Comparison of ENCODE assay signal across 1 cellular context in genomic region chr7:27704407-27705199, GRCh38.
TF ChIP-seq lines count a peak whose summit lies in the region.

No MANE protein-coding gene starts in this region.

TF ChIP-seq in HEK293, 187 proteins besides CTCF, POLR2A, EP300 and RAD21:
- TF ChIP-seq ZBTB10 (tag by site-specific recombination; IDR thresholded peaks at IDR 0.05) (no peak), SP7 (tag by site-specific recombination; IDR thresholded peaks at IDR 0.05) (no peak), PRDM6 (tag by site-specific recombination; IDR thresholded peaks at IDR 0.05) (no peak), ZNF510 (tag by site-specific recombination; IDR thresholded peaks at IDR 0.05; ENCODE audit: insufficient replicate concordance) (no peak), ZNF335 (tag by site-specific recombination; conservative IDR thresholded peaks at IDR 0.05) (peak; percentile 63), ZNF701 (tag by site-specific recombination; IDR thresholded peaks at IDR 0.05) (no peak), BCL11A (tag by site-specific recombination; IDR thresholded peaks at IDR 0.05; ENCODE audit: low read depth) (no peak), HOXA7 (CRISPR knock-in tag; IDR thresholded peaks at IDR 0.05; ENCODE audit: borderline replicate concordance) (no peak)
